ENCODE assay signal across 1 cellular context in genomic region chr2:65742977-65743376, GRCh38.
TF ChIP-seq lines count a peak whose summit lies in the region.

No MANE protein-coding gene starts in this region.

TF ChIP-seq in K562, 482 proteins besides CTCF, POLR2A, EP300 and RAD21 (continued from another document):
- TF ChIP-seq RCOR1 (IDR thresholded peaks at IDR 0.05; ENCODE audit: borderline replicate concordance in 1 of 2, low read depth in 2 of 2, low read length in 2 of 2) (0 out of 4 replicates have a peak, but pooled peaks of 1 of the 2 experiments have one; percentile 33), GTF2A2 (tag; IDR thresholded peaks at IDR 0.05) (no peak), PCBP1 (IDR thresholded peaks at IDR 0.05; ENCODE audit: low read depth, low read length, poor library complexity, severe bottlenecking) (no peak), ATF3 (IDR thresholded peaks at IDR 0.05) (no peak), ATF3 (CRISPR knock-in tag; conservative IDR thresholded peaks at IDR 0.05) (no peak), TAL1 (IDR thresholded peaks at IDR 0.05) (peak; percentile 37; the same call in 1 of the 2 replicates)
